In the genomic region with DNA sequence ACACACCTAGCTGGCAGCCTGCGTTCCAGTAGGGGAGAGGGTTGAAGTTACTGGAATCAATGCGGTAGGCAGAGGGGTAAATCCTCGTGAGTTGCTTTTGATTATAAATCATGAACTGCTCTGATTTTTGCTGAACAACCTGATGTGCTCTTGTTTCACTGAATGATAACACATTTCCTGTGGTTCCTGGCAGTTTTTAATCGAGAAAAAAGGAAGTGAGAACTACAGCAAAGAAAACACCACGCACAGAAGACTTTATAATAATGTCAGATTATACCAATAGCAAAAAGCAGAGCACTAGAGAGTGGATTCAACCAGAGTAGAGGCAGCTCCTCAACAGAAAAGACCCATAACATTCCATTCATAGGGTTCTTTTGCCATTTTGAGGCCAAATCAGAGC, we compare ENCODE assay signal across 16 cellular contexts.
DNase-seq lines count a peak whose midpoint lies in the region; ATAC-seq and TF ChIP-seq lines count a peak whose summit lies in the region.
"Had no signal": no experiment of that assay in that cellular context is flagged by ENCODE, and none has a peak within 500 bp of the region (broad histone marks: within the 10 kb centered on the region; RNA-seq: fewer than 3 reads in every experiment).

No MANE protein-coding gene starts in this region.

- no peaks in the 10 kb centered on the region for H3K36me3 Mint-ChIP-seq in CD8-positive, alpha-beta T cell
- no peaks in the 10 kb centered on the region for H3K36me3 Mint-ChIP-seq in glutamatergic neuron (ENCODE audit: unreplicated experiment)
- H3K36me3 Mint-ChIP-seq: naive thymus-derived CD4-positive, alpha-beta T cell had no signal

- TF ChIP-seq CTCF in CD8-positive, alpha-beta T cell (IDR thresholded peaks at IDR 0.05): no peak
- no peak for TF ChIP-seq CTCF in glutamatergic neuron (IDR thresholded peaks at IDR 0.05; ENCODE audit: partially characterized antibody, unreplicated experiment)

- H3K36me3 ChIP-seq in CD8-positive, alpha-beta T cell (ENCODE audit: insufficient read depth, low read length): no peaks in the 10 kb centered on the region
- H3K36me3 ChIP-seq: left lung, transverse colon had no signal

- intact Hi-C loops in CD8-positive, alpha-beta T cell (cut with DNase I, micrococcal nuclease): no loop called here

- no peak overlapping the region for H3K27ac ChIP-seq in CD8-positive, alpha-beta T cell (ENCODE audit: low read depth, low read length)
- H3K27ac ChIP-seq: coronary artery, left lung, transverse colon had no signal

- no peak overlapping the region for H3K4me3 Mint-ChIP-seq in CD8-positive, alpha-beta T cell
- H3K4me3 Mint-ChIP-seq in glutamatergic neuron (ENCODE audit: unreplicated experiment): no peak overlapping the region
- H3K4me3 Mint-ChIP-seq: activated CD4-positive, alpha-beta T cell treated with anti-CD3 and anti-CD28 coated beads, Interleukin-2, amount 10 ng/mL, durations not matched to agents 24 days and 14 days had no signal

- no peaks in the 10 kb centered on the region for H3K27me3 ChIP-seq in CD8-positive, alpha-beta T cell (ENCODE audit: insufficient read depth, low read length)
- H3K27me3 ChIP-seq: left lung, transverse colon had no signal

- no peaks in the 10 kb centered on the region for H3K9me3 Mint-ChIP-seq in CD8-positive, alpha-beta T cell
- no peaks in the 10 kb centered on the region for H3K9me3 Mint-ChIP-seq in glutamatergic neuron (ENCODE audit: unreplicated experiment)
- H3K9me3 Mint-ChIP-seq: activated CD4-positive, alpha-beta T cell treated with anti-CD3 and anti-CD28 coated beads, Interleukin-2, amount 10 ng/mL, durations not matched to agents 24 days and 14 days had no signal

- no peaks in the 10 kb centered on the region for H3K27me3 Mint-ChIP-seq in CD8-positive, alpha-beta T cell (ENCODE audit: low read depth)
- H3K27me3 Mint-ChIP-seq in glutamatergic neuron (ENCODE audit: unreplicated experiment): no peaks in the 10 kb centered on the region
- H3K27me3 Mint-ChIP-seq: activated CD4-positive, alpha-beta T cell treated with anti-CD3 and anti-CD28 coated beads, Interleukin-2, amount 10 ng/mL, durations not matched to agents 24 days and 14 days; naive thymus-derived CD4-positive, alpha-beta T cell had no signal

- H3K4me3 ChIP-seq in CD8-positive, alpha-beta T cell (ENCODE audit: low read depth, low read length): no peak overlapping the region
- H3K4me3 ChIP-seq: coronary artery, left lung, transverse colon had no signal

- POLR2A ChIA-PET in CD8-positive, alpha-beta T cell (lab: Charles Lee): interaction anchor here (0.7 kb wide), 1 partner anchor 758 kb away, joined by 3 read pairs; no protein-coding TSS in a partner anchor

- ATAC-seq in CD8-positive, alpha-beta T cell: no peak
- ATAC-seq in GM18909 (IDR thresholded peaks at IDR 0.05; ENCODE audit: poor library complexity, unreplicated experiment) (peak; percentile 65), HG03060 (IDR thresholded peaks at IDR 0.05; ENCODE audit: low read depth, unreplicated experiment) (peak; percentile 34), HG02642 (IDR thresholded peaks at IDR 0.05; ENCODE audit: poor library complexity, unreplicated experiment) (no peak)
- ATAC-seq: left lung; naive thymus-derived CD4-positive, alpha-beta T cell had no signal

- CTCF ChIA-PET in CD8-positive, alpha-beta T cell (lab: Charles Lee): no interaction called here

- peaks cover 7% of the 10 kb centered on the region for H3K4me1 Mint-ChIP-seq in CD8-positive, alpha-beta T cell (ENCODE audit: low read depth)
- H3K4me1 Mint-ChIP-seq in glutamatergic neuron (ENCODE audit: low read depth, unreplicated experiment): no peaks in the 10 kb centered on the region

- H3K4me1 ChIP-seq in CD8-positive, alpha-beta T cell (ENCODE audit: insufficient read depth, low read length): no peaks in the 10 kb centered on the region
- H3K4me1 ChIP-seq: left lung, transverse colon had no signal

- no peak for DNase-seq in CD8-positive, alpha-beta T cell
- peak; percentile 42 to 85 for DNase-seq in NOMO-1 (lab: John Stamatoyannopoulos, UW; ENCODE audit: unreplicated experiment in 2 of 2)
- DNase-seq in midbrain (lab: John Stamatoyannopoulos, UW): no peak
- no peak for DNase-seq in ureter (ENCODE audit: low spot score)
- DNase-seq in glutamatergic neuron: no peak
- DNase-seq: activated CD4-positive, alpha-beta T cell treated with anti-CD3 and anti-CD28 coated beads, Interleukin-2, amount 10 ng/mL, durations not matched to agents 24 days and 14 days; aorta; left lung; naive thymus-derived CD4-positive, alpha-beta T cell; NCI-H1105; NCI-H226; transverse colon had no signal

- no peaks in the 10 kb centered on the region for H3K9me3 ChIP-seq in CD8-positive, alpha-beta T cell (ENCODE audit: low read length)
- H3K9me3 ChIP-seq: left lung, transverse colon had no signal

- peak overlapping the region; percentile 3 for H3K27ac Mint-ChIP-seq in CD8-positive, alpha-beta T cell
- no peak overlapping the region for H3K27ac Mint-ChIP-seq in glutamatergic neuron (ENCODE audit: unreplicated experiment)
- H3K27ac Mint-ChIP-seq: activated CD4-positive, alpha-beta T cell treated with anti-CD3 and anti-CD28 coated beads, Interleukin-2, amount 10 ng/mL, durations not matched to agents 24 days and 14 days had no signal

Comparison
In these comparisons a context has a peak if more than half of its experiments do, and no peak if none do; other contexts are left out.
1. ATAC-seq: peak in GM18909 (single experiment) and HG03060 (single experiment); none in CD8-positive, alpha-beta T cell (single experiment) and HG02642 (single experiment).
2. DNase-seq: peak in NOMO-1 (2 of 2); none in CD8-positive, alpha-beta T cell (0 of 7), midbrain (single experiment), ureter (single experiment) and glutamatergic neuron (single experiment).